In the genomic region with DNA sequence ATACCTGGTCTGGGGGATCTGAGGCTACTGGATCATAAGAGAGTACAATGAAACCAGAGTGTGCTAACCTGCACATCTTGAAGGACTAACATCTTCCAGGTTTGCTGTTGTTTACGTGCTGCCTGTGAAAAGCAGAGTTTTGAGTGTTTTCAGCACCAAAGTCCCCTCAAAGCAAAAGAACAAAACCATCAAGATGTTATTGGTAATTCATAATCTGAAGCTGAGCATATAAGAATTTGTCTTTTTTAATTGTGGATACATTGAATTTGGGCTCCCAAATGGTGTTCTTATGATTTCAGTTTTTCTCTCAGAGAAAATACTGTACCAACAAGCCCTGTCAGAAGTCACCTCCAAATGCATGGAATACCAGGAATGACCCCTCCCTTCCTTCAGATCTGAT, we compare ENCODE assay signal across 8 cellular contexts.
DNase-seq lines count a peak whose midpoint lies in the region; ATAC-seq and TF ChIP-seq lines count a peak whose summit lies in the region.

No MANE protein-coding gene starts in this region.

- no peaks in the 10 kb centered on the region for H4K20me1 ChIP-seq in SK-N-SH (ENCODE audit: insufficient read depth)

- H3K9me3 ChIP-seq in SK-N-SH: no peaks in the 10 kb centered on the region
- no peaks in the 10 kb centered on the region for H3K9me3 ChIP-seq in SJCRH30 (replicated peaks)
- H3K9me3 ChIP-seq in esophagus squamous epithelium: no peaks in the 10 kb centered on the region

- no peak for TF ChIP-seq POLR2A in esophagus squamous epithelium (IDR thresholded peaks at IDR 0.05)

- intact Hi-C loops in esophagus squamous epithelium (cut with DNase I): no loop called here

- TF ChIP-seq CTCF in SK-N-SH (IDR thresholded peaks at IDR 0.05) (no peak), esophagus squamous epithelium (IDR thresholded peaks at IDR 0.05) (no peak)

- H3K4me2 ChIP-seq in SK-N-SH: peak overlapping the region; percentile 76

- no peaks in the 10 kb centered on the region for H3K27me3 ChIP-seq in SK-N-SH (ENCODE audit: insufficient read depth)
- H3K27me3 ChIP-seq in SJCRH30: no peaks in the 10 kb centered on the region
- no peaks in the 10 kb centered on the region for H3K27me3 ChIP-seq in esophagus squamous epithelium

- peak overlapping the region; percentile 80; the same call in 1 of the 2 replicates for H2AFZ ChIP-seq in SK-N-SH (ENCODE audit: low read depth)

- no peaks in the 10 kb centered on the region for H3K9me2 ChIP-seq in SK-N-SH

- peaks cover 30 to 46% of the 10 kb centered on the region in 2 donors for H3K4me1 Mint-ChIP-seq in stimulated activated naive B cell treated with anti-CD40 and anti-IgM and Interleukin-4, amounts not matched to agents 10 μg/mL and 1 μg/mL and 100 μg/mL, for 72 hours

- H3K27ac Mint-ChIP-seq in stimulated activated naive B cell treated with anti-CD40 and anti-IgM and Interleukin-4, amounts not matched to agents 10 μg/mL and 1 μg/mL and 100 μg/mL, for 72 hours: peak overlapping the region; percentile 44

- no peak for TF ChIP-seq RAD21 in SK-N-SH (IDR thresholded peaks at IDR 0.05; ENCODE audit: low read length)

- H3K9me3 Mint-ChIP-seq in stimulated activated naive B cell treated with anti-CD40 and anti-IgM and Interleukin-4, amounts not matched to agents 10 μg/mL and 1 μg/mL and 100 μg/mL, for 72 hours: peaks cover 3 to 4% of the 10 kb centered on the region in 2 donors

- no peaks in the 10 kb centered on the region for H3K27me3 Mint-ChIP-seq in stimulated activated naive B cell treated with anti-CD40 and anti-IgM and Interleukin-4, amounts not matched to agents 10 μg/mL and 1 μg/mL and 100 μg/mL, for 72 hours

- H3F3A ChIP-seq in SK-N-SH (replicated peaks; ENCODE audit: insufficient read depth): no peaks in the 10 kb centered on the region

- H3K4me1 ChIP-seq in SK-N-SH (ENCODE audit: control insufficient read depth in 1 of 2, insufficient read depth in 2 of 2, low read depth in 1 of 2, low read length in 1 of 2) (peaks cover 17 to 36% of the 10 kb centered on the region in 2 experiments; a peak in 3 of 4 replicates), SJCRH30 (peaks cover 31% of the 10 kb centered on the region), esophagus squamous epithelium (peaks cover 7 to 64% (median 20%) of the 10 kb centered on the region in 3 donors)

- ATAC-seq in SK-N-SH treated with all-trans-retinoic acid at 6 μM for 48 hours: no peak
- peak in 1 of 2 donors; percentile 10 for ATAC-seq in stimulated activated naive B cell treated with anti-CD40 and anti-IgM and Interleukin-4, amounts not matched to agents 10 μg/mL and 1 μg/mL and 100 μg/mL, for 72 hours (replicated peaks)

- peak overlapping the region; percentile 80 to 81 for H3K4me3 Mint-ChIP-seq in stimulated activated naive B cell treated with anti-CD40 and anti-IgM and Interleukin-4, amounts not matched to agents 10 μg/mL and 1 μg/mL and 100 μg/mL, for 72 hours

- DNase-seq in SK-N-SH: no peak
- DNase-seq in SJCRH30: no peak
- no peak for DNase-seq in esophagus squamous epithelium (lab: John Stamatoyannopoulos, UW)
- no peak for DNase-seq in stimulated activated naive B cell treated with anti-CD40 and anti-IgM and Interleukin-4, amounts not matched to agents 10 μg/mL and 1 μg/mL and 100 μg/mL, for 72 hours
- no peak for DNase-seq in SHP77 treated with DMSO at 0.1 percent for 48 hours (lab: John Stamatoyannopoulos, UW)
- DNase-seq in NCI-H187 (lab: John Stamatoyannopoulos, UW): no peak
- no peak for DNase-seq in activated gamma-delta T cell (lab: John Stamatoyannopoulos, UW)

- no peak for TF ChIP-seq EP300 in SK-N-SH (IDR thresholded peaks at IDR 0.05; ENCODE audit: borderline replicate concordance in 1 of 2, low read depth in 1 of 2, low read length in 1 of 2)

- 93% methylated on average over 1 of the region's 1 CpG for WGBS in SK-N-SH (ENCODE audit: low lambda C conversion rate)
- 41 to 56% methylated on average over 1 of the region's 1 CpG for WGBS in esophagus squamous epithelium, 2 donors

- H3K36me3 ChIP-seq in SK-N-SH (replicated peaks in 1 of 2; ENCODE audit: control insufficient read depth in 1 of 2, insufficient read depth in 2 of 2, low read length in 1 of 2) (no peaks in the 10 kb centered on the region), SJCRH30 (0 out of 2 replicates have a peak, but pooled peaks cover 2% of the 10 kb centered on the region), esophagus squamous epithelium (no peaks in the 10 kb centered on the region)

- no peak overlapping the region for H3K4me3 ChIP-seq in SK-N-SH (ENCODE audit: low read depth in 2 of 2, low read length in 1 of 2)
- peak overlapping the region; percentile 22; the same call in 1 of the 2 replicates for H3K4me3 ChIP-seq in SJCRH30
- H3K4me3 ChIP-seq in esophagus squamous epithelium: peak overlapping the region in 3 of 4 donors; percentile 21 to 61 (median 32)

- POLR2A ChIA-PET in SK-N-SH (lab: Yijun Ruan, JAX): no interaction called here

- H3K27ac ChIP-seq in SK-N-SH (ENCODE audit: low read depth in 2 of 2, low read length in 1 of 2) (peak overlapping the region; percentile 1 to 85; a peak in 2 of 4 replicates), SJCRH30 (peak overlapping the region; percentile 27; the same call in 1 of the 2 replicates), esophagus squamous epithelium (peak overlapping the region; percentile 45 to 80 (median 71))

- H3K79me2 ChIP-seq in SK-N-SH (ENCODE audit: insufficient read depth): no peaks in the 10 kb centered on the region

- CTCF ChIA-PET in SK-N-SH (lab: Yijun Ruan, JAX): no interaction called here

- H3K36me3 Mint-ChIP-seq in stimulated activated naive B cell treated with anti-CD40 and anti-IgM and Interleukin-4, amounts not matched to agents 10 μg/mL and 1 μg/mL and 100 μg/mL, for 72 hours: peaks cover 3 to 4% of the 10 kb centered on the region in 2 donors

- no peak overlapping the region for H3K9ac ChIP-seq in SK-N-SH

TF ChIP-seq in SK-N-SH, 30 proteins besides CTCF, POLR2A, EP300 and RAD21 (continues in another document):
- TF ChIP-seq MXI1 (IDR thresholded peaks at IDR 0.05; ENCODE audit: low read depth, low read length): no peak
- no peak for TF ChIP-seq RFX5 (IDR thresholded peaks at IDR 0.05; ENCODE audit: low read length)
- TF ChIP-seq SIN3A (IDR thresholded peaks at IDR 0.05; ENCODE audit: borderline replicate concordance, low read depth, low read length): no peak
- TF ChIP-seq RCOR1 (IDR thresholded peaks at IDR 0.05; ENCODE audit: low read length): no peak
- TF ChIP-seq IRF3 (IDR thresholded peaks at IDR 0.05; ENCODE audit: low read depth, low read length): no peak
- no peak for TF ChIP-seq YY1 (IDR thresholded peaks at IDR 0.05; ENCODE audit: low read depth)

TF ChIP-seq in SK-N-SH treated with all-trans-retinoic acid at 6 μM for 48 hours, 23 proteins besides CTCF, POLR2A, EP300 and RAD21 (continues in another document):
- TF ChIP-seq, protein P1, sequence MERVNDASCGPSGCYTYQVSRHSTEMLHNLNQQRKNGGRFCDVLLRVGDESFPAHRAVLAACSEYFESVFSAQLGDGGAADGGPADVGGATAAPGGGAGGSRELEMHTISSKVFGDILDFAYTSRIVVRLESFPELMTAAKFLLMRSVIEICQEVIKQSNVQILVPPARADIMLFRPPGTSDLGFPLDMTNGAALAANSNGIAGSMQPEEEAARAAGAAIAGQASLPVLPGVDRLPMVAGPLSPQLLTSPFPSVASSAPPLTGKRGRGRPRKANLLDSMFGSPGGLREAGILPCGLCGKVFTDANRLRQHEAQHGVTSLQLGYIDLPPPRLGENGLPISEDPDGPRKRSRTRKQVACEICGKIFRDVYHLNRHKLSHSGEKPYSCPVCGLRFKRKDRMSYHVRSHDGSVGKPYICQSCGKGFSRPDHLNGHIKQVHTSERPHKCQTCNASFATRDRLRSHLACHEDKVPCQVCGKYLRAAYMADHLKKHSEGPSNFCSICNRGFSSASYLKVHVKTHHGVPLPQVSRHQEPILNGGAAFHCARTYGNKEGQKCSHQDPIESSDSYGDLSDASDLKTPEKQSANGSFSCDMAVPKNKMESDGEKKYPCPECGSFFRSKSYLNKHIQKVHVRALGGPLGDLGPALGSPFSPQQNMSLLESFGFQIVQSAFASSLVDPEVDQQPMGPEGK (CRISPR knock-in tag; IDR thresholded peaks at IDR 0.05; ENCODE audit: borderline replicate concordance): no peak
- TF ChIP-seq CSDC2 (CRISPR knock-in tag; IDR thresholded peaks at IDR 0.05) (no peak), POU6F1 (CRISPR knock-in tag; IDR thresholded peaks at IDR 0.05; ENCODE audit: borderline replicate concordance, low read depth) (no peak), OSR1 (CRISPR knock-in tag; IDR thresholded peaks at IDR 0.05) (no peak), ISL1 (CRISPR knock-in tag; IDR thresholded peaks at IDR 0.05) (no peak), ESRRG (CRISPR knock-in tag; IDR thresholded peaks at IDR 0.05) (no peak)
- TF ChIP-seq, protein P2, sequence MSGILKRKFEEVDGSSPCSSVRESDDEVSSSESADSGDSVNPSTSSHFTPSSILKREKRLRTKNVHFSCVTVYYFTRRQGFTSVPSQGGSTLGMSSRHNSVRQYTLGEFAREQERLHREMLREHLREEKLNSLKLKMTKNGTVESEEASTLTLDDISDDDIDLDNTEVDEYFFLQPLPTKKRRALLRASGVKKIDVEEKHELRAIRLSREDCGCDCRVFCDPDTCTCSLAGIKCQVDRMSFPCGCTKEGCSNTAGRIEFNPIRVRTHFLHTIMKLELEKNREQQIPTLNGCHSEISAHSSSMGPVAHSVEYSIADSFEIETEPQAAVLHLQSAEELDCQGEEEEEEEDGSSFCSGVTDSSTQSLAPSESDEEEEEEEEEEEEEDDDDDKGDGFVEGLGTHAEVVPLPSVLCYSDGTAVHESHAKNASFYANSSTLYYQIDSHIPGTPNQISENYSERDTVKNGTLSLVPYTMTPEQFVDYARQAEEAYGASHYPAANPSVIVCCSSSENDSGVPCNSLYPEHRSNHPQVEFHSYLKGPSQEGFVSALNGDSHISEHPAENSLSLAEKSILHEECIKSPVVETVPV (CRISPR knock-in tag; IDR thresholded peaks at IDR 0.05): no peak

Comparison
In these comparisons a context has a peak if more than half of its experiments do, and no peak if none do; other contexts are left out.
1. H3K4me3 ChIP-seq: peak in SJCRH30 (single experiment) and esophagus squamous epithelium (3 of 4); none in SK-N-SH (0 of 2).
2. Peak in every context shown above with its lines, with median percentiles within 50 percentile points of each other: H3K27ac ChIP-seq.